ENCODE assay signal across 10 cellular contexts in the genomic region with DNA sequence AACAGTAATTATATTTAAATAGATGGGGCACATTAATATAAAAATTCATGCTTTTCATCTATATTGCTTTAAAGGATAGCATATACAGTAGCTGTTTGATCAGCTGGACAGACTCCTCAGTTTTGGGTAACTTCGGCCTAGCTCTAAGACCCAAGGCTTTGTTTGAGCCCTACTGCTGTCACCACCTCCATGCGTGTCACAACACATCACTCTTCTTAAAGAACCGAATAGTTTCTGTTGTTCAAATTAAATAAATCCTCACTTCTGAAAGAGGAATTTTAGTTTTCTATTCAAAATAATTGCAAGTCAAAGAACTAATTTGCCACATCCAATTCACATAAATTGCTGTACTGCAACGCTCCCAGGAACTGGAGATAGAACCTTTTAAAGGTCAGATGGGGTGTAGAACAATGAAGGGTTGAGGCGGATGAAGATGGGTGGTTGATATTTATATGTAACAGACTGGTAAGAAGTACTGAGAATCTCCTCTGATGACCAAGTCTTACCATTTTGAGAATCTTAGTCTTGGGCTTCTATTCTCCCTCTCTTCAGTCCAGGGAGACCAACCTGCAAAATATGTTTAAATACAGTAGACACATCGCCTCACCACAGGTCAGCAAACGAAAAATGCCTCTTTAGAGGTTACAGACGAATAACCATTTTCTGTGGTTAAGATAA. TPM values are rescaled to one million over a fixed set of nuclear protein-coding genes. Genes with fewer than 3 reads are reported as not detected.
DNase-seq lines count a peak whose midpoint lies in the region; ATAC-seq and TF ChIP-seq lines count a peak whose summit lies in the region.
"Had no signal": no experiment of that assay in that cellular context is flagged by ENCODE, and none has a peak within 500 bp of the region (broad histone marks: within the 10 kb centered on the region; RNA-seq: fewer than 3 reads in every experiment).

No MANE protein-coding gene starts in this region.

- H3K4me3 Mint-ChIP-seq in nephron progenitor cell, result peak overlapping the region; percentile 93
- no peak overlapping the region for H3K4me3 Mint-ChIP-seq in stimulated activated effector memory CD8-positive, alpha-beta T cell treated with anti-CD3 and anti-CD28 coated beads, Interleukin-12 subunit alpha, Interleukin-12 subunit beta, amount 100 ng/mL, for 72 hours

- H3K27me3 ChIP-seq in DND-41 (ENCODE audit: insufficient read depth, low read length, poor library complexity) (no peaks in the 10 kb centered on the region), Loucy (ENCODE audit: insufficient read depth, low read length, poor library complexity, severe bottlenecking) (no peaks in the 10 kb centered on the region)

- H3K4me2 ChIP-seq in DND-41 (ENCODE audit: insufficient read depth, low read length) (peak overlapping the region; percentile 77), Loucy (ENCODE audit: low read depth, low read length, poor library complexity, severe bottlenecking) (peak overlapping the region; percentile 86)

- peaks cover 58% of the 10 kb centered on the region for H3K4me1 Mint-ChIP-seq in nephron progenitor cell
- H3K4me1 Mint-ChIP-seq in stimulated activated effector memory CD8-positive, alpha-beta T cell treated with anti-CD3 and anti-CD28 coated beads, Interleukin-12 subunit alpha, Interleukin-12 subunit beta, amount 100 ng/mL, for 72 hours, result no peaks in the 10 kb centered on the region

- H3K79me2 ChIP-seq in DND-41 (ENCODE audit: insufficient read depth, low read length) (peaks cover 66% of the 10 kb centered on the region), Loucy (ENCODE audit: insufficient read depth, low read length) (peaks cover 65% of the 10 kb centered on the region)

- H3K27ac Mint-ChIP-seq in nephron progenitor cell, result peak overlapping the region; percentile 69
- no peak overlapping the region for H3K27ac Mint-ChIP-seq in stimulated activated effector memory CD8-positive, alpha-beta T cell treated with anti-CD3 and anti-CD28 coated beads, Interleukin-12 subunit alpha, Interleukin-12 subunit beta, amount 100 ng/mL, for 72 hours

- H3K9me2 ChIP-seq in Loucy (replicated peaks; ENCODE audit: low read depth, low read length), result no peaks in the 10 kb centered on the region

- DNase-seq in DND-41 (no peak), dermis blood vessel endothelial cell (peak; percentile 22), nephron progenitor cell (no peak), iPS-NIHi11 (ENCODE audit: low spot score) (no peak), kidney glomerular epithelial cell (lab: John Stamatoyannopoulos, UW) (no peak), SHP77 (lab: John Stamatoyannopoulos, UW) (no peak)
- no peak for DNase-seq in stimulated activated effector memory CD8-positive, alpha-beta T cell treated with anti-CD3 and anti-CD28 coated beads, Interleukin-12 subunit alpha, Interleukin-12 subunit beta, amount 100 ng/mL, for 72 hours (ENCODE audit: low spot score in 2 of 2)
- DNase-seq: activated effector memory CD4-positive, alpha-beta T cell treated with Interleukin-2 at 50 U/mL for 16 hours; mucosa of descending colon had no signal

- H2AFZ ChIP-seq in DND-41 (ENCODE audit: low read depth, low read length) (no peak overlapping the region; the same call in 1 of the 2 replicates), Loucy (ENCODE audit: low read length) (no peak overlapping the region)

- peaks cover 46% of the 10 kb centered on the region for H3K36me3 ChIP-seq in DND-41 (ENCODE audit: insufficient read depth, low read length)
- no peaks in the 10 kb centered on the region for H3K36me3 ChIP-seq in Loucy (ENCODE audit: insufficient read depth, low read length)

- ATAC-seq in DND-41 (ENCODE audit: insufficient read depth, low read depth), result no peak
- no peak for ATAC-seq in stimulated activated effector memory CD8-positive, alpha-beta T cell treated with anti-CD3 and anti-CD28 coated beads, Interleukin-12 subunit alpha, Interleukin-12 subunit beta, amount 100 ng/mL, for 72 hours
- ATAC-seq: mucosa of descending colon had no signal

- H3K9me3 ChIP-seq in DND-41 (ENCODE audit: insufficient read depth, low read length, severe bottlenecking), result no peaks in the 10 kb centered on the region
- no peaks in the 10 kb centered on the region for H3K9me3 ChIP-seq in Loucy (ENCODE audit: insufficient read depth, low read depth, low read length)
- H3K9me3 ChIP-seq: mucosa of descending colon had no signal

- no peaks in the 10 kb centered on the region for H3K27me3 Mint-ChIP-seq in nephron progenitor cell (ENCODE audit: low read depth, poor library complexity)

- peak overlapping the region; percentile 100 for H3K27ac ChIP-seq in DND-41 (ENCODE audit: low read length)

- TF ChIP-seq CTCF in DND-41 (IDR thresholded peaks at IDR 0.05; ENCODE audit: borderline replicate concordance, extremely low read depth, low read length, poor library complexity, severe bottlenecking) (no peak), Loucy (conservative IDR thresholded peaks at IDR 0.05; ENCODE audit: low read length) (no peak), nephron progenitor cell (IDR thresholded peaks at IDR 0.05) (no peak)

- H3K4me3 ChIP-seq in DND-41 (ENCODE audit: low read depth in 1 of 2, low read length in 2 of 2) (peak overlapping the region; percentile 77 to 93), Loucy (ENCODE audit: low read length, poor library complexity, severe bottlenecking) (peak overlapping the region; percentile 87)
- H3K4me3 ChIP-seq: mucosa of descending colon had no signal

- H4K20me1 ChIP-seq in DND-41 (ENCODE audit: insufficient read depth, low read length) (no peaks in the 10 kb centered on the region), Loucy (ENCODE audit: insufficient read depth, low read length, poor library complexity, severe bottlenecking) (peaks cover 49% of the 10 kb centered on the region)

- H3K36me3 Mint-ChIP-seq in nephron progenitor cell (ENCODE audit: low read depth), result peaks cover 46% of the 10 kb centered on the region
- no peaks in the 10 kb centered on the region for H3K36me3 Mint-ChIP-seq in stimulated activated effector memory CD8-positive, alpha-beta T cell treated with anti-CD3 and anti-CD28 coated beads, Interleukin-12 subunit alpha, Interleukin-12 subunit beta, amount 100 ng/mL, for 72 hours

- H3K9me3 Mint-ChIP-seq in nephron progenitor cell, result peaks cover 15% of the 10 kb centered on the region
- no peaks in the 10 kb centered on the region for H3K9me3 Mint-ChIP-seq in stimulated activated effector memory CD8-positive, alpha-beta T cell treated with anti-CD3 and anti-CD28 coated beads, Interleukin-12 subunit alpha, Interleukin-12 subunit beta, amount 100 ng/mL, for 72 hours

- H3F3A ChIP-seq in Loucy (ENCODE audit: low read depth), result no peaks in the 10 kb centered on the region

- H3K4me1 ChIP-seq in DND-41 (ENCODE audit: insufficient read depth, low read length) (peaks cover 64% of the 10 kb centered on the region), Loucy (ENCODE audit: insufficient read depth, low read length, poor library complexity, severe bottlenecking) (peaks cover 57% of the 10 kb centered on the region)

- H3K9ac ChIP-seq in DND-41 (ENCODE audit: low read depth, low read length) (peak overlapping the region; percentile 97), Loucy (ENCODE audit: low read depth, low read length, poor library complexity, severe bottlenecking) (peak overlapping the region; percentile 98)

RNA-seq across cellular contexts. Expression of gene NREP, which starts 1.6 kb away (rescaled TPM):
- 24.9 and 39.0 TPM in 2 replicates for total RNA-seq in dermis blood vessel endothelial cell
